27 cellular contexts compared by ENCODE assay signal in genomic region chr1:242579528-242580235, GRCh38. TPM values are rescaled to one million over a fixed set of nuclear protein-coding genes. Genes with fewer than 3 reads are reported as not detected.
"Had no signal": no experiment of that assay in that cellular context is flagged by ENCODE, and none has a peak within 500 bp of the region (broad histone marks: within the 10 kb centered on the region; RNA-seq: fewer than 3 reads in every experiment).

No MANE protein-coding gene starts in this region.

- H3K27ac Mint-ChIP-seq: endodermal cell; nephron; stimulated activated memory B cell treated with anti-CD40 and anti-IgM and Interleukin-4, amounts not matched to agents 10 μg/mL and 1 μg/mL and 100 μg/mL, for 72 hours; stimulated activated naive CD8-positive, alpha-beta T cell treated with anti-CD3 and anti-CD28 coated beads, Interleukin-15, Interleukin-2, amounts not matched to agents 100 ng/mL and 50 ng/mL, for 24 hours had no signal

- ATAC-seq: esophagus mucosa; heart left ventricle; sciatic nerve; stimulated activated memory B cell treated with anti-CD40 and anti-IgM and Interleukin-4, amounts not matched to agents 10 μg/mL and 1 μg/mL and 100 μg/mL, for 72 hours had no signal

- DNase-seq: effector CD4-positive, alpha-beta T cell; endodermal cell; heart left ventricle; hippocampal formation; kidney glomerular epithelial cell; left ventricle myocardium inferior; mesendoderm; naive B cell; spleen; stimulated activated CD4-positive, alpha-beta T cell treated with anti-CD3 and anti-CD28 coated beads, Interleukin-15, amount 100 ng/mL, for 24 hours; stimulated activated CD4-positive, alpha-beta T cell treated with anti-CD3 and anti-CD28 coated beads, Interleukin-1b, Interleukin-23, amount 100 ng/mL, for 48 hours; stimulated activated CD4-positive, alpha-beta T cell treated with anti-CD3 and anti-CD28 coated beads, Interleukin-4, amount 100 ng/mL, for 24 hours; tibial artery had no signal

- H3K27me3 Mint-ChIP-seq: stimulated activated memory B cell treated with anti-CD40 and anti-IgM and Interleukin-4, amounts not matched to agents 10 μg/mL and 1 μg/mL and 100 μg/mL, for 72 hours; stimulated activated naive CD8-positive, alpha-beta T cell treated with anti-CD3 and anti-CD28 coated beads, Interleukin-15, Interleukin-2, amounts not matched to agents 100 ng/mL and 50 ng/mL, for 24 hours had no signal

- H3K9me3 Mint-ChIP-seq: endodermal cell; nephron; stimulated activated memory B cell treated with anti-CD40 and anti-IgM and Interleukin-4, amounts not matched to agents 10 μg/mL and 1 μg/mL and 100 μg/mL, for 72 hours had no signal

- H3K27ac ChIP-seq: coronary artery, heart left ventricle, left ventricle myocardium inferior, parathyroid adenoma, prostate gland, spleen, tibial artery, upper lobe of left lung had no signal

- FAIRE-seq: endothelial cell of umbilical vein, frontal cortex had no signal

- H3K36me3 ChIP-seq: heart left ventricle, left ventricle myocardium inferior, prostate gland, spleen, tibial artery, upper lobe of left lung had no signal

- H3K9ac ChIP-seq: parathyroid adenoma had no signal

- H3K36me3 Mint-ChIP-seq: stimulated activated memory B cell treated with anti-CD40 and anti-IgM and Interleukin-4, amounts not matched to agents 10 μg/mL and 1 μg/mL and 100 μg/mL, for 72 hours had no signal

- H3K4me3 ChIP-seq: coronary artery, heart left ventricle, left ventricle myocardium inferior, prostate gland, spleen, tibial artery, upper lobe of left lung had no signal

- H3K27me3 ChIP-seq: heart left ventricle, spleen, tibial artery, upper lobe of left lung had no signal

- H3K4me3 Mint-ChIP-seq: endodermal cell; naive B cell; nephron; stimulated activated memory B cell treated with anti-CD40 and anti-IgM and Interleukin-4, amounts not matched to agents 10 μg/mL and 1 μg/mL and 100 μg/mL, for 72 hours; stimulated activated naive CD8-positive, alpha-beta T cell treated with anti-CD3 and anti-CD28 coated beads, Interleukin-15, Interleukin-2, amounts not matched to agents 100 ng/mL and 50 ng/mL, for 24 hours had no signal

- H3K9me3 ChIP-seq: prostate gland, upper lobe of left lung had no signal

- H3K4me1 ChIP-seq: heart left ventricle, left ventricle myocardium inferior, parathyroid adenoma, prostate gland, spleen, tibial artery had no signal

- H3K79me2 ChIP-seq: parathyroid adenoma had no signal

- H3K4me1 Mint-ChIP-seq: endodermal cell; naive B cell; nephron; stimulated activated memory B cell treated with anti-CD40 and anti-IgM and Interleukin-4, amounts not matched to agents 10 μg/mL and 1 μg/mL and 100 μg/mL, for 72 hours had no signal

- H2AFZ ChIP-seq: parathyroid adenoma had no signal

RNA-seq across cellular contexts. Expression of gene PLD5, which starts 55.2 kb away (rescaled TPM):
- total RNA-seq: chondrocyte, dermis microvascular lymphatic vessel endothelial cell, endothelial cell of umbilical vein, esophagus mucosa, lung microvascular endothelial cell had no signal
- polyA plus RNA-seq: endothelial cell of umbilical vein had no signal
